ENCODE assay signal across 29 cellular contexts in the genomic region with DNA sequence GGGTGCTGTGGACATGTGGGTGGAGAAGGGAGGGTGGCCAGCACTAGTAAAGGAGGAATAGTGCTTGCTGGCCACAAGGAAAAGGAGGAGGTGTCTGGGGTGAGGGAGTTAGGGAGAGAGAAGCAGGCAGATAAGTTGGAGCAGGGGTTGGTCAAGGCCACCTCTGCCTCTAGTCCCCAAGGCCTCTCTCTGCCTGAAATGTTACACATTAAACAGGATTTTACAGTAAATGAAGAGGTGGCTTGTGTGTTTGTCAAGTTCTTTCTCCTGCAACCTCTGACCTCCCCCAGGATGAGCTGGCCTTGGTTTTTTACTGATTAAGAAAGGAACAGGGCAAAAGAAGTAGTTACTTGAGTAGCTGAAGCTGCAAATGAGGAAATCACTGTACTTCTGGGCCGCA. TPM values are rescaled to one million over a fixed set of nuclear protein-coding genes. Genes with fewer than 3 reads are reported as not detected.
DNase-seq lines count a peak whose midpoint lies in the region; ATAC-seq and TF ChIP-seq lines count a peak whose summit lies in the region.
"Had no signal": no experiment of that assay in that cellular context is flagged by ENCODE, and none has a peak within 500 bp of the region (broad histone marks: within the 10 kb centered on the region; RNA-seq: fewer than 3 reads in every experiment).

No MANE protein-coding gene starts in this region.

- H3K18ac ChIP-seq in mesenchymal stem cell (ENCODE audit: low read depth in 1 of 2, low read length in 2 of 2), result no peak overlapping the region

- no peak for TF ChIP-seq CTCF in upper lobe of right lung (IDR thresholded peaks at IDR 0.05)

- no peak overlapping the region for H3K23ac ChIP-seq in mesenchymal stem cell (ENCODE audit: low read length in 2 of 2)

- no peak overlapping the region for H2AFZ ChIP-seq in mesenchymal stem cell (ENCODE audit: low read depth, low read length)

- no peak overlapping the region for H2BK5ac ChIP-seq in mesenchymal stem cell (ENCODE audit: low read depth, low read length, poor library complexity, severe bottlenecking)

- no peak overlapping the region for H3K14ac ChIP-seq in mesenchymal stem cell (ENCODE audit: low read length in 2 of 2)

- no peak overlapping the region for H3K9ac ChIP-seq in mesenchymal stem cell (ENCODE audit: low read length)
- H3K9ac ChIP-seq: SK-N-SH had no signal

- H4K91ac ChIP-seq in mesenchymal stem cell (ENCODE audit: low read length), result no peak overlapping the region

- H3K9me3 ChIP-seq in mesenchymal stem cell (ENCODE audit: control insufficient read depth, low read length) (peaks cover 4% of the 10 kb centered on the region), upper lobe of right lung (no peaks in the 10 kb centered on the region)
- H3K9me3 ChIP-seq: right lobe of liver, SK-N-SH had no signal

- no peak overlapping the region for H3K4me2 ChIP-seq in mesenchymal stem cell (ENCODE audit: low read length, poor library complexity, severe bottlenecking)
- H3K4me2 ChIP-seq: SK-N-SH had no signal

- ATAC-seq in upper lobe of right lung, result peak; percentile 36
- ATAC-seq: activated CD8-positive, alpha-beta memory T cell treated with anti-CD3 and anti-CD28 coated beads, Interleukin-2, amount 10 ng/mL, durations not matched to agents 7 days and 5 days; activated T-cell treated with anti-CD3 and anti-CD28 coated beads, Interleukin-2, amount 50 U/mL, for 72 hours; CD8-positive, alpha-beta T cell; naive thymus-derived CD4-positive, alpha-beta T cell had no signal

- H3K4ac ChIP-seq in mesenchymal stem cell (ENCODE audit: low read depth in 1 of 2, low read length in 2 of 2), result no peak overlapping the region

- no peaks in the 10 kb centered on the region for H3K27me3 Mint-ChIP-seq in dendritic cell treated with granulocyte-macrophage colony-stimulating factor and Interleukin-4, amounts not matched to agents 40 ng/mL and 50 ng/mL, for 4 days

- H3K36me3 ChIP-seq in mesenchymal stem cell (ENCODE audit: control insufficient read depth in 1 of 2, insufficient read depth in 2 of 2, low read depth in 1 of 2, low read length in 2 of 2) (no peaks in the 10 kb centered on the region), upper lobe of right lung (no peaks in the 10 kb centered on the region)

- peak; percentile 24 for DNase-seq in HuH-7.5 (ENCODE audit: low spot score)
- peak; percentile 1 for DNase-seq in mesenchymal stem cell
- no peak for DNase-seq in upper lobe of right lung
- no peak for DNase-seq in NOMO-1 (lab: John Stamatoyannopoulos, UW; ENCODE audit: unreplicated experiment in 2 of 2)
- DNase-seq in NCI-H1417 treated with DMSO at 0.1 percent for 48 hours (lab: John Stamatoyannopoulos, UW), result no peak
- DNase-seq in cerebellar nuclear complex (lab: John Stamatoyannopoulos, UW), result no peak
- DNase-seq: activated CD4-positive, alpha-beta T cell treated with anti-CD3 and anti-CD28 coated beads, Interleukin-2, amount 50 U/mL, for 1 hour; activated CD8-positive, alpha-beta memory T cell treated with anti-CD3 and anti-CD28 coated beads, Interleukin-2, amount 10 ng/mL, durations not matched to agents 7 days and 5 days; activated naive CD4-positive, alpha-beta T cell treated with Interleukin-2 at 50 U/mL for 16 hours; activated T-cell treated with anti-CD3 and anti-CD28 coated beads, Interleukin-2, amount 50 U/mL, for 72 hours; amniotic stem cell; CD8-positive, alpha-beta T cell; dermis blood vessel endothelial cell; GDM1; naive thymus-derived CD4-positive, alpha-beta T cell; NCI-H2081; NCI-H345; NCI-H774; right lobe of liver; SK-N-SH; stimulated activated CD4-positive, alpha-beta T cell treated with anti-CD3 and anti-CD28 coated beads, Interleukin-12 subunit alpha, Interleukin-12 subunit beta, amount 100 ng/mL, for 4 hours; stimulated activated CD4-positive, alpha-beta T cell treated with anti-CD3 and anti-CD28 coated beads, Interleukin-4, amount 100 ng/mL, for 24 hours; stimulated activated naive CD4-positive, alpha-beta T cell had no signal

- H2BK120ac ChIP-seq in mesenchymal stem cell (ENCODE audit: low read depth, low read length), result no peak overlapping the region

- H3K4me1 Mint-ChIP-seq in dendritic cell treated with granulocyte-macrophage colony-stimulating factor and Interleukin-4, amounts not matched to agents 40 ng/mL and 50 ng/mL, for 4 days (ENCODE audit: low read depth), result peaks cover 31% of the 10 kb centered on the region
- H3K4me1 Mint-ChIP-seq: activated CD8-positive, alpha-beta memory T cell treated with anti-CD3 and anti-CD28 coated beads, Interleukin-2, amount 10 ng/mL, durations not matched to agents 7 days and 5 days; naive thymus-derived CD4-positive, alpha-beta T cell had no signal

- no peak overlapping the region for H3K4me3 Mint-ChIP-seq in dendritic cell treated with granulocyte-macrophage colony-stimulating factor and Interleukin-4, amounts not matched to agents 40 ng/mL and 50 ng/mL, for 4 days
- H3K4me3 Mint-ChIP-seq: activated CD8-positive, alpha-beta memory T cell treated with anti-CD3 and anti-CD28 coated beads, Interleukin-2, amount 10 ng/mL, durations not matched to agents 7 days and 5 days; activated T-cell treated with anti-CD3 and anti-CD28 coated beads, Interleukin-2, amount 50 U/mL, for 72 hours; CD8-positive, alpha-beta T cell; naive thymus-derived CD4-positive, alpha-beta T cell; T-helper 2 cell treated with Interferon-gamma antibody and Interleukin-4, amounts not matched to agents 5 μg/mL and 100 μg/mL, for 36 hours; WTC11 had no signal

- H3K27me3 ChIP-seq in mesenchymal stem cell (ENCODE audit: control insufficient read depth in 1 of 2, insufficient read depth in 1 of 2, low read length in 2 of 2), result peaks cover 0 to 37% of the 10 kb centered on the region in 2 experiments
- H3K27me3 ChIP-seq in upper lobe of right lung, result no peaks in the 10 kb centered on the region
- H3K27me3 ChIP-seq: right lobe of liver had no signal

- H2BK12ac ChIP-seq in mesenchymal stem cell (ENCODE audit: low read length in 2 of 2), result no peak overlapping the region

- no peaks in the 10 kb centered on the region for H3K79me1 ChIP-seq in mesenchymal stem cell (replicated peaks; ENCODE audit: low read length, poor library complexity, severe bottlenecking)

- no peak overlapping the region for H4K8ac ChIP-seq in mesenchymal stem cell (ENCODE audit: low read length)

- intact Hi-C loops in dendritic cell treated with granulocyte-macrophage colony-stimulating factor and Interleukin-4, amounts not matched to agents 40 ng/mL and 50 ng/mL, for 4 days (cut with micrococcal nuclease), result no loop called here
- intact Hi-C loops in upper lobe of right lung (cut with DNase I), result no loop called here

- no peak overlapping the region for H3K4me3 ChIP-seq in mesenchymal stem cell (ENCODE audit: insufficient read depth in 1 of 2, low read depth in 1 of 2, low read length in 2 of 2)
- no peak overlapping the region for H3K4me3 ChIP-seq in upper lobe of right lung
- H3K4me3 ChIP-seq: right lobe of liver had no signal

- no peaks in the 10 kb centered on the region for H3K9me3 Mint-ChIP-seq in dendritic cell treated with granulocyte-macrophage colony-stimulating factor and Interleukin-4, amounts not matched to agents 40 ng/mL and 50 ng/mL, for 4 days
- H3K9me3 Mint-ChIP-seq: activated T-cell treated with anti-CD3 and anti-CD28 coated beads, Interleukin-2, amount 50 U/mL, for 72 hours; CD8-positive, alpha-beta T cell; naive thymus-derived CD4-positive, alpha-beta T cell; T-helper 2 cell treated with Interferon-gamma antibody and Interleukin-4, amounts not matched to agents 5 μg/mL and 100 μg/mL, for 36 hours; WTC11 had no signal

- H3K27ac ChIP-seq in mesenchymal stem cell (ENCODE audit: low read length, poor library complexity, severe bottlenecking) (no peak overlapping the region), upper lobe of right lung (no peak overlapping the region)
- H3K27ac ChIP-seq: right lobe of liver had no signal

- H3K27ac Mint-ChIP-seq in dendritic cell treated with granulocyte-macrophage colony-stimulating factor and Interleukin-4, amounts not matched to agents 40 ng/mL and 50 ng/mL, for 4 days, result peak overlapping the region; percentile 58
- H3K27ac Mint-ChIP-seq: activated CD8-positive, alpha-beta memory T cell treated with anti-CD3 and anti-CD28 coated beads, Interleukin-2, amount 10 ng/mL, durations not matched to agents 7 days and 5 days; activated T-cell treated with anti-CD3 and anti-CD28 coated beads, Interleukin-2, amount 50 U/mL, for 72 hours; CD8-positive, alpha-beta T cell; T-helper 2 cell treated with Interferon-gamma antibody and Interleukin-4, amounts not matched to agents 5 μg/mL and 100 μg/mL, for 36 hours; WTC11 had no signal

- no CpG with 5 or more reads among the region's 1 CpG for WGBS in mesenchymal stem cell

- H3K36me3 Mint-ChIP-seq in dendritic cell treated with granulocyte-macrophage colony-stimulating factor and Interleukin-4, amounts not matched to agents 40 ng/mL and 50 ng/mL, for 4 days (ENCODE audit: low read depth), result no peaks in the 10 kb centered on the region
- H3K36me3 Mint-ChIP-seq: activated CD8-positive, alpha-beta memory T cell treated with anti-CD3 and anti-CD28 coated beads, Interleukin-2, amount 10 ng/mL, durations not matched to agents 7 days and 5 days; CD8-positive, alpha-beta T cell; naive thymus-derived CD4-positive, alpha-beta T cell; WTC11 had no signal

- no peak overlapping the region for H2BK15ac ChIP-seq in mesenchymal stem cell (ENCODE audit: low read depth, poor library complexity, severe bottlenecking)

- H2AK5ac ChIP-seq in mesenchymal stem cell (ENCODE audit: low read length, severe bottlenecking), result no peak overlapping the region

- H3K4me1 ChIP-seq in mesenchymal stem cell (ENCODE audit: control insufficient read depth, insufficient read depth, low read depth, low read length), result peaks cover 2% of the 10 kb centered on the region
- H3K4me1 ChIP-seq in upper lobe of right lung, result no peaks in the 10 kb centered on the region

RNA-seq across cellular contexts. Expression of gene GJB1, which starts 1.9 kb away (rescaled TPM):
- not detected for polyA plus RNA-seq in mesenchymal stem cell (2013, experiment 1 of 2)
- polyA plus RNA-seq in mesenchymal stem cell (2013, experiment 2 of 2), result not detected
- 5.4 TPM for total RNA-seq in upper lobe of right lung
- total RNA-seq: activated CD8-positive, alpha-beta memory T cell treated with anti-CD3 and anti-CD28 coated beads, Interleukin-2, amount 10 ng/mL, durations not matched to agents 7 days and 5 days; CD8-positive, alpha-beta T cell; dermis blood vessel endothelial cell; fibroblast of lung; kidney epithelial cell; mesenteric fat pad; naive thymus-derived CD4-positive, alpha-beta T cell had no signal
- polyA plus RNA-seq: fibroblast of lung; naive thymus-derived CD4-positive, alpha-beta T cell; SK-N-SH had no signal

RNA-seq across cellular contexts. Expression of gene ZMYM3, which starts 29.0 kb away (rescaled TPM):
- 18.4 TPM for polyA plus RNA-seq in mesenchymal stem cell (2013, experiment 1 of 2)
- 17.6 TPM for polyA plus RNA-seq in mesenchymal stem cell (2013, experiment 2 of 2)
- 24.9 TPM for total RNA-seq in upper lobe of right lung

RNA-seq across cellular contexts. Expression of gene NONO, which starts 58.5 kb away (rescaled TPM):
- 278 TPM for polyA plus RNA-seq in mesenchymal stem cell (2013, experiment 1 of 2)
- polyA plus RNA-seq in mesenchymal stem cell (2013, experiment 2 of 2), result 272 TPM
- 208 TPM for total RNA-seq in upper lobe of right lung

Comparison
In these comparisons a context has a peak if more than half of its experiments do, and no peak if none do; other contexts are left out.
1. DNase-seq: peak in HuH-7.5 (single experiment) and mesenchymal stem cell (single experiment); none in upper lobe of right lung (single experiment), NOMO-1 (0 of 2), NCI-H1417 treated with DMSO at 0.1 percent for 48 hours (single experiment) and cerebellar nuclear complex (0 of 2).